In genomic region chr20:17205261-17205660, GRCh38 we compare ENCODE assay signal across 10 cellular contexts. TPM values are rescaled to one million over a fixed set of nuclear protein-coding genes. Genes with fewer than 3 reads are reported as not detected.
"Had no signal": no experiment of that assay in that cellular context is flagged by ENCODE, and none has a peak within 500 bp of the region (broad histone marks: within the 10 kb centered on the region; RNA-seq: fewer than 3 reads in every experiment).

No MANE protein-coding gene starts in this region.

- H3K4me3 Mint-ChIP-seq: HFFc6, IgD-negative memory B cell had no signal

- DNase-seq: GOT3, H7, HFFc6, KBM-7 had no signal

- H3K4me1 Mint-ChIP-seq: IgD-negative memory B cell had no signal

- H3K27ac Mint-ChIP-seq: HFFc6, IgD-negative memory B cell had no signal

- ATAC-seq: HCT116, HepG2 had no signal

- H3K4me3 ChIP-seq: HAP-1 had no signal

- H3K36me3 ChIP-seq: HAP-1 had no signal

- H3K36me3 Mint-ChIP-seq: IgD-negative memory B cell had no signal

- H3K27ac ChIP-seq: HL-60 had no signal

- H3K4me1 ChIP-seq: HAP-1 had no signal

RNA-seq across cellular contexts. Expression of gene PCSK2, which starts 21.6 kb away (rescaled TPM):
- total RNA-seq: HepG2, HFFc6, HT1080 had no signal
- polyA plus RNA-seq: HepG2, IgD-negative memory B cell had no signal
